Comparison of ENCODE assay signal across 11 cellular contexts in genomic region chr2:10405441-10405840, GRCh38. TPM values are rescaled to one million over a fixed set of nuclear protein-coding genes. Genes with fewer than 3 reads are reported as not detected.
A peak's percentile ranks its signal among the peaks of the same experiment; 100 is the strongest.
DNase-seq lines count a peak whose midpoint lies in the region; ATAC-seq lines count a peak whose summit lies in the region.
"Had no signal": no experiment of that assay in that cellular context is flagged by ENCODE, and none has a peak within 500 bp of the region (broad histone marks: within the 10 kb centered on the region; RNA-seq: fewer than 3 reads in every experiment).

No MANE protein-coding gene starts in this region.

- H3K36me3 Mint-ChIP-seq in CD8-positive, alpha-beta memory T cell, result peaks cover 0 to 36% (median 7%) of the 10 kb centered on the region in 3 donors
- H3K36me3 Mint-ChIP-seq in naive thymus-derived CD8-positive, alpha-beta T cell, result peaks cover 0 to 28% (median 0%) of the 10 kb centered on the region in 3 donors

- no peak overlapping the region for H3K4me3 Mint-ChIP-seq in CD8-positive, alpha-beta memory T cell
- no peak overlapping the region for H3K4me3 Mint-ChIP-seq in naive thymus-derived CD8-positive, alpha-beta T cell
- H3K4me3 Mint-ChIP-seq: activated naive CD4-positive, alpha-beta T cell treated with anti-CD3 and anti-CD28 coated beads for 36 hours; nephron had no signal

- H4K20me1 ChIP-seq in BLaER1 treated with 17β-estradiol and CSF1 and Interleukin-3, amounts not matched to agents 10 nM and 100 nM, result peaks cover 5 to 68% (median 37%) of the 10 kb centered on the region in 11 experiments; a peak in 19 of 22 replicates

- peaks cover 97 to 100% (median 100%) of the 10 kb centered on the region in 10 experiments for H3K4me1 ChIP-seq in BLaER1 treated with 17β-estradiol and CSF1 and Interleukin-3, amounts not matched to agents 10 nM and 100 nM
- peaks cover 55% of the 10 kb centered on the region for H3K4me1 ChIP-seq in CD8-positive, alpha-beta memory T cell (ENCODE audit: insufficient read depth, low read length)

- DNase-seq in RPMI7951 (ENCODE audit: low read depth) (peak; percentile 100), fibroblast of peridontal ligament (ENCODE audit: extremely low read depth) (peak; percentile 94), pons (ENCODE audit: low spot score) (peak; percentile 54)
- DNase-seq in stimulated activated CD4-positive, alpha-beta T cell treated with anti-CD3 and anti-CD28 coated beads, Interleukin-15, amount 100 ng/mL, for 24 hours, result no peak
- no peak for DNase-seq in CD8-positive, alpha-beta memory T cell
- no peak for DNase-seq in naive thymus-derived CD8-positive, alpha-beta T cell
- DNase-seq: activated naive CD4-positive, alpha-beta T cell treated with anti-CD3 and anti-CD28 coated beads for 36 hours; RPMI8226 had no signal

- H3K9me3 ChIP-seq in BLaER1 treated with 17β-estradiol and CSF1 and Interleukin-3, amounts not matched to agents 10 nM and 100 nM (replicated peaks in 1 of 11), result no peaks in the 10 kb centered on the region
- no peaks in the 10 kb centered on the region for H3K9me3 ChIP-seq in CD8-positive, alpha-beta memory T cell (ENCODE audit: low read length)

- no peak for ATAC-seq in activated CD4-positive, CD25-positive, alpha-beta regulatory T cell treated with anti-CD3 and anti-CD28 coated beads, Interleukin-2, amount 50 U/mL, for 24 hours
- ATAC-seq in naive thymus-derived CD8-positive, alpha-beta T cell, result no peak

- no peaks in the 10 kb centered on the region for H3K27me3 ChIP-seq in BLaER1 treated with 17β-estradiol and CSF1 and Interleukin-3, amounts not matched to agents 10 nM and 100 nM
- no peaks in the 10 kb centered on the region for H3K27me3 ChIP-seq in CD8-positive, alpha-beta memory T cell (ENCODE audit: insufficient read depth, low read length, poor library complexity, severe bottlenecking)

- peak overlapping the region in 1 of 8 donors; percentile 10 for H3K27ac Mint-ChIP-seq in CD8-positive, alpha-beta memory T cell
- H3K27ac Mint-ChIP-seq in naive thymus-derived CD8-positive, alpha-beta T cell, result peak overlapping the region in 2 of 10 donors; percentile 38 to 47
- H3K27ac Mint-ChIP-seq: activated naive CD4-positive, alpha-beta T cell treated with anti-CD3 and anti-CD28 coated beads for 36 hours had no signal

- no peak overlapping the region; a peak in 1 of 20 replicates for H3K4me3 ChIP-seq in BLaER1 treated with 17β-estradiol and CSF1 and Interleukin-3, amounts not matched to agents 10 nM and 100 nM
- no peak overlapping the region for H3K4me3 ChIP-seq in CD8-positive, alpha-beta memory T cell (ENCODE audit: low read length)

- CTCF ChIA-PET in CD8-positive, alpha-beta memory T cell (lab: Charles Lee), result interaction anchor here (7.3 kb wide), 1 partner anchor 101 kb away, joined by 99 read pairs; the partner anchor contains the start of gene HPCAL1

- POLR2A ChIA-PET in CD8-positive, alpha-beta memory T cell (lab: Charles Lee), result no interaction called here
- POLR2A ChIA-PET in naive thymus-derived CD8-positive, alpha-beta T cell (lab: Charles Lee), result interaction anchor here (0.8 to 1.8 kb wide), 4 partner anchors 23 to 104 kb away, joined by 3 to 10 read pairs (median 4); no protein-coding TSS in a partner anchor

- H3K36me3 ChIP-seq in BLaER1 treated with 17β-estradiol and CSF1 and Interleukin-3, amounts not matched to agents 10 nM and 100 nM, result peaks cover 0 to 31% (median 6%) of the 10 kb centered on the region in 11 experiments; a peak in 8 of 22 replicates
- peaks cover 1% of the 10 kb centered on the region for H3K36me3 ChIP-seq in CD8-positive, alpha-beta memory T cell (ENCODE audit: insufficient read depth, low read length)

- peaks cover 48 to 65% (median 55%) of the 10 kb centered on the region in 3 donors for H3K4me1 Mint-ChIP-seq in CD8-positive, alpha-beta memory T cell
- peaks cover 41 to 78% (median 66%) of the 10 kb centered on the region in 4 donors for H3K4me1 Mint-ChIP-seq in naive thymus-derived CD8-positive, alpha-beta T cell

- peaks cover 0 to 1% of the 10 kb centered on the region in 2 donors for H3K27me3 Mint-ChIP-seq in CD8-positive, alpha-beta memory T cell
- H3K27me3 Mint-ChIP-seq in naive thymus-derived CD8-positive, alpha-beta T cell, result no peaks in the 10 kb centered on the region

- H3K27ac ChIP-seq in BLaER1 treated with 17β-estradiol and CSF1 and Interleukin-3, amounts not matched to agents 10 nM and 100 nM, result peak overlapping the region in 4 of 11 experiments; percentile 63 to 84 (median 70); a peak in 7 of 22 replicates
- H3K27ac ChIP-seq in CD8-positive, alpha-beta memory T cell (ENCODE audit: low read depth, low read length), result no peak overlapping the region

- H3K9ac ChIP-seq in BLaER1 treated with 17β-estradiol and CSF1 and Interleukin-3, amounts not matched to agents 10 nM and 100 nM, result peak overlapping the region in 4 of 11 experiments; percentile 63 to 72 (median 68); a peak in 3 of 22 replicates

- peaks cover 0 to 3% (median 0%) of the 10 kb centered on the region in 5 donors for H3K9me3 Mint-ChIP-seq in CD8-positive, alpha-beta memory T cell
- H3K9me3 Mint-ChIP-seq in naive thymus-derived CD8-positive, alpha-beta T cell, result peaks cover 0 to 2% (median 0%) of the 10 kb centered on the region in 9 donors
- H3K9me3 Mint-ChIP-seq: activated naive CD4-positive, alpha-beta T cell treated with anti-CD3 and anti-CD28 coated beads for 36 hours; nephron had no signal

- peak overlapping the region; percentile 79 to 97 (median 90) for H3K4me2 ChIP-seq in BLaER1 treated with 17β-estradiol and CSF1 and Interleukin-3, amounts not matched to agents 10 nM and 100 nM

RNA-seq across cellular contexts. Expression of gene ODC1, which starts 42.7 kb away (rescaled TPM):
- 55.2 and 57.0 TPM in 2 replicates for total RNA-seq in RPMI7951 (2014; rRNA removed; shearing (Covaris generic))
- total RNA-seq in CD8-positive, alpha-beta memory T cell, result 100 to 1,000 TPM; 565 to 566 TPM
- polyA plus RNA-seq in CD8-positive, alpha-beta memory T cell, result 57.1 TPM
- total RNA-seq in naive thymus-derived CD8-positive, alpha-beta T cell, result 10 to 100 TPM; 49.2 to 57.1 TPM
- 10 to 100 TPM; 44.5 to 70.7 (median 60.9) TPM for polyA plus RNA-seq in naive thymus-derived CD8-positive, alpha-beta T cell

Comparison
In these comparisons a context has a peak if more than half of its experiments do, and no peak if none do; other contexts are left out.
1. DNase-seq: peak in RPMI7951 (single experiment), fibroblast of peridontal ligament (single experiment) and pons (single experiment); none in stimulated activated CD4-positive, alpha-beta T cell treated with anti-CD3 and anti-CD28 coated beads, Interleukin-15, amount 100 ng/mL, for 24 hours (single experiment), CD8-positive, alpha-beta memory T cell (0 of 5) and naive thymus-derived CD8-positive, alpha-beta T cell (0 of 10).